Comparison of ENCODE assay signal across 1 cellular context in the genomic region with DNA sequence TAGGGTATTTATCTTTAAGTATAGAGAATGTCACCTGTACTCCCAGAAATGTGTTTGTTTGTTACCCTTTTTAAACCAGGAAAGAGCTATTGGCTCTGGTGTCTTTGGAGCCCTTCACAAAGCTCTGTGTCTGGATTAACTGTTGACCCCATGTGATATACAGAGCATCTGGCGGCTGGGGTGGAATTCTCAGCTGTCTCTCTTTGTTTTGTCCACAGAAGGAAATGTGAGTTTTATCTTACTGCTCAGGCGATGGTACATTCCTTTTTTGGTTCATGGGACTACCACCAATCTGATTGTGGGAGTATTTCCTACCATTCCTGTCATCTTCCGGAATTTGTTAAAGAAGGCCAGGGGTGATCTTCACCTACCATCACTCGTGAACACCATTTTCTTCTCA.
TF ChIP-seq lines count a peak whose summit lies in the region.

No MANE protein-coding gene starts in this region.

TF ChIP-seq in IMR-90, 13 proteins besides CTCF, POLR2A, EP300 and RAD21 (continued from another document):
- TF ChIP-seq SMC3 (IDR thresholded peaks at IDR 0.05; ENCODE audit: low read depth, low read length) (no peak), RCOR1 (IDR thresholded peaks at IDR 0.05; ENCODE audit: insufficient replicate concordance, low read length) (no peak)
